ENCODE assay signal across 8 cellular contexts in the genomic region with DNA sequence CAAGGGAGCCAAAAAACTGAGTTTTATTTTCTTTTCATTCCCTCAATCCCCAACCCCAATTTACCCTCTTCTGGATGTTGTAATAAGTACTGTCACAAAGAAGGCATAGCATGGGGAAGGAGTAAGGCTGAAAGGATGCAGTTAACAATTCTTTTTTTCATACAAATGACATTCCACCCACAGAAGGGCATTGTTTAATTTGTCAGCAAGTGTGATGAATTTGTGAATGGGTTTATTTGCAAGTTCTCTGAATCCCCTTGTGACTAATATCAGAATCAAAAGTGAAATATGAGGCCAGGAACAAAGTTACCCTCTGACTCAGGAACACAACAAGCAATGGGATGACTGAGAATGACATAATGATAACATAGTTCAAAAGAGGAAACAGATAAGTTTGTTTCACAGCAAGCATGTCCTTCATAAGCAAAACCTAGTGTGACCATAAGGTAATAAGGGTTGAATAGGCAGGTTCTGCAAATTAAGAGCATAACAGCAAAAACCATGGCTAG. TPM values are rescaled to one million over a fixed set of nuclear protein-coding genes. Genes with fewer than 3 reads are reported as not detected.
DNase-seq lines count a peak whose midpoint lies in the region; ATAC-seq, FAIRE-seq and TF ChIP-seq lines count a peak whose summit lies in the region.

No MANE protein-coding gene starts in this region.

- H3K9me2 ChIP-seq in PC-3 (replicated peaks; ENCODE audit: low read length) (no peaks in the 10 kb centered on the region), hepatocyte (replicated peaks; ENCODE audit: insufficient read depth) (no peaks in the 10 kb centered on the region)

- H3K27ac ChIP-seq in PC-3 (ENCODE audit: low read length) (peak overlapping the region; percentile 98), prostate gland (no peak overlapping the region), hepatocyte (no peak overlapping the region)

- POLR2A ChIA-PET in PC-3 (lab: Charles Lee; ENCODE audit: unreplicated experiment): no interaction called here

- H3F3A ChIP-seq in PC-3 (ENCODE audit: low read length, unreplicated experiment): no peaks in the 10 kb centered on the region

- FAIRE-seq in GM12892 (lab: Jason Lieb, UNC): peak; percentile 88

- no peaks in the 10 kb centered on the region for H3K9me3 ChIP-seq in PC-3 (ENCODE audit: low read length)
- no peaks in the 10 kb centered on the region for H3K9me3 ChIP-seq in prostate gland
- no peaks in the 10 kb centered on the region for H3K9me3 ChIP-seq in hepatocyte (ENCODE audit: low read depth)

- TF ChIP-seq CTCF in PC-3 (conservative IDR thresholded peaks at IDR 0.05; ENCODE audit: low read depth, low read length) (no peak), fibroblast of mammary gland (conservative IDR thresholded peaks at IDR 0.05; ENCODE audit: control insufficient read depth, insufficient read depth, low read depth, low read length) (no peak), prostate gland (IDR thresholded peaks at IDR 0.05) (no peak), hepatocyte (IDR thresholded peaks at IDR 0.05; ENCODE audit: poor library complexity) (no peak)

- ATAC-seq in GM21825 (IDR thresholded peaks at IDR 0.05; ENCODE audit: unreplicated experiment) (peak; percentile 34), PC-3 (peak; percentile 36)

- H3K27me3 ChIP-seq in PC-3 (ENCODE audit: low read length): no peaks in the 10 kb centered on the region
- no peaks in the 10 kb centered on the region for H3K27me3 ChIP-seq in prostate gland (replicated peaks; ENCODE audit: insufficient read depth)
- no peaks in the 10 kb centered on the region for H3K27me3 ChIP-seq in hepatocyte

- H3K4me3 ChIP-seq in PC-3 (ENCODE audit: low read length): peak overlapping the region; percentile 77; the same call in 1 of the 2 replicates
- no peak overlapping the region for H3K4me3 ChIP-seq in fibroblast of mammary gland (ENCODE audit: control insufficient read depth, low read depth, low read length)
- H3K4me3 ChIP-seq in prostate gland: no peak overlapping the region
- no peak overlapping the region for H3K4me3 ChIP-seq in hepatocyte

- H3K79me2 ChIP-seq in PC-3 (ENCODE audit: low read length) (peaks cover 21% of the 10 kb centered on the region), hepatocyte (peaks cover 6% of the 10 kb centered on the region)

- H2AFZ ChIP-seq in PC-3 (ENCODE audit: low read length) (no peak overlapping the region), hepatocyte (no peak overlapping the region)

- H3K36me3 ChIP-seq in PC-3 (ENCODE audit: low read depth, low read length): no peaks in the 10 kb centered on the region
- no peaks in the 10 kb centered on the region for H3K36me3 ChIP-seq in prostate gland
- no peaks in the 10 kb centered on the region for H3K36me3 ChIP-seq in hepatocyte (replicated peaks; ENCODE audit: insufficient read depth, low read depth)

- peak overlapping the region; percentile 97 for H3K9ac ChIP-seq in PC-3 (ENCODE audit: low read length)

- peak overlapping the region; percentile 91 for H3K4me2 ChIP-seq in PC-3 (ENCODE audit: low read length)
- no peak overlapping the region for H3K4me2 ChIP-seq in hepatocyte

- BruUV-seq in PC-3 (replicated peaks; lab: Mats Ljungman, UMichigan): no TSS peak

- H4K20me1 ChIP-seq in PC-3 (ENCODE audit: low read length) (no peaks in the 10 kb centered on the region), hepatocyte (ENCODE audit: insufficient read depth, poor library complexity, severe bottlenecking) (no peaks in the 10 kb centered on the region)

- CTCF ChIA-PET in PC-3 (lab: Charles Lee): interaction anchor here (0.7 kb wide), 1 partner anchor 925 kb away, joined by 3 read pairs; no protein-coding TSS in a partner anchor

- DNase-seq in GM12892 (ENCODE audit: insufficient read length) (no peak), PC-3 (peak; percentile 86), fibroblast of mammary gland (ENCODE audit: low read depth) (peak; percentile 96), prostate gland (ENCODE audit: low spot score) (no peak), epidermal melanocyte (ENCODE audit: insufficient read length, low spot score) (no peak), posterior vena cava (ENCODE audit: low spot score) (no peak), hepatocyte (ENCODE audit: low spot score) (no peak)

- TF ChIP-seq POLR2A in GM12892 (IDR thresholded peaks at IDR 0.05; ENCODE audit: low read depth, low read length) (0 out of 2 replicates have a peak, but pooled peaks have one; percentile 28), prostate gland (IDR thresholded peaks at IDR 0.05) (no peak)

- H3K4me1 ChIP-seq in PC-3 (ENCODE audit: insufficient read depth, low read length) (peaks cover 39% of the 10 kb centered on the region), prostate gland (replicated peaks) (no peaks in the 10 kb centered on the region), hepatocyte (ENCODE audit: insufficient read depth) (no peaks in the 10 kb centered on the region)

- intact Hi-C loops in PC-3 (cut with micrococcal nuclease): loop anchor here (1.0 to 5.0 kb wide), 3 partner anchors 14 to 374 kb away; partner anchors contain the start of gene TCEANC
- intact Hi-C loops in prostate gland (cut with DNase I): loop anchor here (5.0 kb wide), 1 partner anchor 360 kb away; no protein-coding TSS in a partner anchor
- intact Hi-C loops in posterior vena cava (cut with DNase I): no loop called here

RNA-seq across cellular contexts. Expression of gene GEMIN8, which starts 2.1 kb away (rescaled TPM):
- polyA plus RNA-seq in GM12892 (2012; ENCODE audit: missing spikeins): 20.4 TPM
- total RNA-seq in PC-3 (2014; rRNA removed) (6.3 and 8.3 TPM in 2 replicates), prostate gland (10 to 100 TPM; 11.4 to 13.4 TPM), posterior vena cava (10 to 100 TPM; 12.5 to 13.7 TPM), hepatocyte (12.5 and 15.8 TPM in 2 replicates)
- polyA plus RNA-seq in hepatocyte: 12.4 and 12.5 TPM in 2 replicates

Comparison
In these comparisons a context has a peak if more than half of its experiments do, and no peak if none do; other contexts are left out.
1. DNase-seq: peak in PC-3 (single experiment) and fibroblast of mammary gland (single experiment); none in GM12892 (single experiment), prostate gland (single experiment), epidermal melanocyte (single experiment), posterior vena cava (single experiment) and hepatocyte (single experiment).
2. intact Hi-C loops: an anchor here in PC-3 (1.0 to 5.0 kb wide) and prostate gland (5.0 kb wide); none called in posterior vena cava.